Comparison of ENCODE assay signal across 12 cellular contexts in genomic region chr17:43018932-43019331, GRCh38. TPM values are rescaled to one million over a fixed set of nuclear protein-coding genes. Genes with fewer than 3 reads are reported as not detected.
DNase-seq lines count a peak whose midpoint lies in the region; ATAC-seq and TF ChIP-seq lines count a peak whose summit lies in the region.
"Had no signal": no experiment of that assay in that cellular context is flagged by ENCODE, and none has a peak within 500 bp of the region (broad histone marks: within the 10 kb centered on the region; RNA-seq: fewer than 3 reads in every experiment).

No MANE protein-coding gene starts in this region.

- peak overlapping the region; percentile 40 for H3K27ac Mint-ChIP-seq in activated T-helper 17 cell treated with anti-CD3 and anti-CD28 coated beads, Interleukin-2, amount 50 U/mL, for 72 hours
- H3K27ac Mint-ChIP-seq in activated CD4-positive, alpha-beta memory T cell treated with anti-CD3 and anti-CD28 coated beads, Interleukin-2, amount 10 ng/mL, durations not matched to agents 7 days and 5 days = no peak overlapping the region

- H3K27me3 Mint-ChIP-seq in activated T-helper 17 cell treated with anti-CD3 and anti-CD28 coated beads, Interleukin-2, amount 50 U/mL, for 72 hours = no peaks in the 10 kb centered on the region
- peaks cover 4% of the 10 kb centered on the region for H3K27me3 Mint-ChIP-seq in activated CD4-positive, alpha-beta memory T cell treated with anti-CD3 and anti-CD28 coated beads, Interleukin-2, amount 10 ng/mL, durations not matched to agents 7 days and 5 days
- H3K27me3 Mint-ChIP-seq: activated T-cell treated with anti-CD3 and anti-CD28 coated beads, Interleukin-2, amount 50 U/mL, for 24 hours had no signal

- no peaks in the 10 kb centered on the region for H3K9me3 Mint-ChIP-seq in activated T-helper 17 cell treated with anti-CD3 and anti-CD28 coated beads, Interleukin-2, amount 50 U/mL, for 72 hours
- no peaks in the 10 kb centered on the region for H3K9me3 Mint-ChIP-seq in activated CD4-positive, alpha-beta memory T cell treated with anti-CD3 and anti-CD28 coated beads, Interleukin-2, amount 10 ng/mL, durations not matched to agents 7 days and 5 days
- H3K9me3 Mint-ChIP-seq: activated T-cell treated with anti-CD3 and anti-CD28 coated beads, Interleukin-2, amount 50 U/mL, for 24 hours had no signal

- intact Hi-C loops in heart left ventricle (cut with DNase I) = loop anchor here in 2 of 10 donors (5.0 to 10.0 kb wide), 2 partner anchors 136 to 148 kb away; no protein-coding TSS in a partner anchor
- intact Hi-C loops in cardiac septum (cut with DNase I) = no loop called here
- intact Hi-C loops in upper lobe of right lung (cut with DNase I) = no loop called here

- no peak overlapping the region for H3K4me3 Mint-ChIP-seq in activated T-helper 17 cell treated with anti-CD3 and anti-CD28 coated beads, Interleukin-2, amount 50 U/mL, for 72 hours
- no peak overlapping the region for H3K4me3 Mint-ChIP-seq in activated CD4-positive, alpha-beta memory T cell treated with anti-CD3 and anti-CD28 coated beads, Interleukin-2, amount 10 ng/mL, durations not matched to agents 7 days and 5 days
- H3K4me3 Mint-ChIP-seq: activated T-cell treated with anti-CD3 and anti-CD28 coated beads, Interleukin-2, amount 50 U/mL, for 24 hours had no signal

- no peak for TF ChIP-seq POLR2A in heart left ventricle (IDR thresholded peaks at IDR 0.05)

- H3K4me1 ChIP-seq in heart left ventricle (peaks cover 6 to 69% (median 58%) of the 10 kb centered on the region in 12 donors), upper lobe of right lung (peaks cover 53% of the 10 kb centered on the region)

- TF ChIP-seq CTCF in heart left ventricle (IDR thresholded peaks at IDR 0.05) = no peak
- TF ChIP-seq CTCF in upper lobe of right lung (IDR thresholded peaks at IDR 0.05) = no peak

- peaks cover 21% of the 10 kb centered on the region for H3K4me1 Mint-ChIP-seq in activated T-helper 17 cell treated with anti-CD3 and anti-CD28 coated beads, Interleukin-2, amount 50 U/mL, for 72 hours
- peaks cover 27% of the 10 kb centered on the region for H3K4me1 Mint-ChIP-seq in activated CD4-positive, alpha-beta memory T cell treated with anti-CD3 and anti-CD28 coated beads, Interleukin-2, amount 10 ng/mL, durations not matched to agents 7 days and 5 days

- CTCF ChIA-PET in activated CD4-positive, alpha-beta memory T cell treated with anti-CD3 and anti-CD28 coated beads, Interleukin-2, amount 10 ng/mL, durations not matched to agents 7 days and 5 days (lab: Charles Lee) = interaction anchor here (1.1 kb wide), 1 partner anchor 12 kb away, joined by 6 read pairs; no protein-coding TSS in a partner anchor

- H3K9me3 ChIP-seq in heart left ventricle (no peaks in the 10 kb centered on the region), upper lobe of right lung (no peaks in the 10 kb centered on the region)

- ATAC-seq in heart left ventricle (no peak), upper lobe of right lung (no peak)
- no peak for ATAC-seq in activated T-helper 17 cell treated with anti-CD3 and anti-CD28 coated beads, Interleukin-2, amount 50 U/mL, for 72 hours (replicated peaks)
- ATAC-seq: sciatic nerve had no signal

- peaks cover 0 to 47% (median 30%) of the 10 kb centered on the region in 9 donors for H3K36me3 ChIP-seq in heart left ventricle
- peaks cover 43% of the 10 kb centered on the region for H3K36me3 ChIP-seq in upper lobe of right lung

- DNase-seq in heart left ventricle (no peak), cardiac septum (ENCODE audit: low spot score) (no peak), iris pigment epithelial cell (ENCODE audit: low read depth) (peak; percentile 87), upper lobe of right lung (no peak), cerebellar nuclear complex (lab: John Stamatoyannopoulos, UW) (no peak)
- no peak for DNase-seq in activated CD4-positive, alpha-beta memory T cell treated with anti-CD3 and anti-CD28 coated beads, Interleukin-2, amount 10 ng/mL, durations not matched to agents 7 days and 5 days
- DNase-seq in central memory CD4-positive, alpha-beta T cell = no peak
- DNase-seq: activated T-cell treated with anti-CD3 and anti-CD28 coated beads, Interleukin-2, amount 50 U/mL, for 24 hours; WERI-Rb-1 had no signal

- POLR2A ChIA-PET in activated CD4-positive, alpha-beta memory T cell treated with anti-CD3 and anti-CD28 coated beads, Interleukin-2, amount 10 ng/mL, durations not matched to agents 7 days and 5 days (lab: Charles Lee) = interaction anchor here (1.0 to 2.5 kb wide), 2 partner anchors 12 to 20 kb away, joined by 3 to 14 read pairs; partner anchors contain the start of gene IFI35

- peak overlapping the region in 2 of 12 donors; percentile 83 to 94 for H3K4me3 ChIP-seq in heart left ventricle
- no peak overlapping the region for H3K4me3 ChIP-seq in upper lobe of right lung
- H3K4me3 ChIP-seq: lung had no signal

- WGBS in heart left ventricle, 4 donors = 38 to 47% (median 42%) methylated on average over 4 of the region's 4 CpGs

- H3K36me3 Mint-ChIP-seq in activated T-helper 17 cell treated with anti-CD3 and anti-CD28 coated beads, Interleukin-2, amount 50 U/mL, for 72 hours (ENCODE audit: low read depth) = peaks cover 13% of the 10 kb centered on the region
- H3K36me3 Mint-ChIP-seq in activated CD4-positive, alpha-beta memory T cell treated with anti-CD3 and anti-CD28 coated beads, Interleukin-2, amount 10 ng/mL, durations not matched to agents 7 days and 5 days (ENCODE audit: low read depth) = peaks cover 19% of the 10 kb centered on the region

- H3K27ac ChIP-seq in heart left ventricle (peak overlapping the region in 11 of 12 donors; percentile 13 to 95 (median 90)), upper lobe of right lung (peak overlapping the region; percentile 88)
- H3K27ac ChIP-seq: WERI-Rb-1 had no signal

- no peaks in the 10 kb centered on the region for H3K27me3 ChIP-seq in heart left ventricle
- no peaks in the 10 kb centered on the region for H3K27me3 ChIP-seq in upper lobe of right lung

RNA-seq across cellular contexts. Expression of gene VAT1, which starts 3.3 kb away (rescaled TPM):
- total RNA-seq in heart left ventricle (100 to 1,000 TPM in 5 of 9 donors, 10 to 100 TPM in 4; 69.7 to 138 (median 108) TPM), cardiac septum (81.3 TPM), upper lobe of right lung (267 TPM)
- polyA plus RNA-seq in heart left ventricle = 10 to 100 TPM; 64.5 to 91.2 TPM
- 10 to 100 TPM; 30.9 to 36.5 TPM for total RNA-seq in activated T-helper 17 cell treated with anti-CD3 and anti-CD28 coated beads, Interleukin-2, amount 50 U/mL, for 72 hours
- 10 to 100 TPM; 15.0 to 16.6 TPM for total RNA-seq in activated CD4-positive, alpha-beta memory T cell treated with anti-CD3 and anti-CD28 coated beads, Interleukin-2, amount 10 ng/mL, durations not matched to agents 7 days and 5 days

RNA-seq across cellular contexts. Expression of gene RND2, which starts 6.1 kb away (rescaled TPM):
- total RNA-seq in heart left ventricle (1 to 10 TPM in 2 of 9 donors, under 1 TPM in 7; 0.29 to 1.6 (median 0.56) TPM), cardiac septum (0.89 TPM), upper lobe of right lung (0.78 TPM)
- polyA plus RNA-seq in heart left ventricle = under 1 TPM; 0.10 to 0.95 TPM
- not detected for total RNA-seq in activated T-helper 17 cell treated with anti-CD3 and anti-CD28 coated beads, Interleukin-2, amount 50 U/mL, for 72 hours
- total RNA-seq in activated CD4-positive, alpha-beta memory T cell treated with anti-CD3 and anti-CD28 coated beads, Interleukin-2, amount 10 ng/mL, durations not matched to agents 7 days and 5 days = not detected

RNA-seq across cellular contexts. Expression of gene IFI35, which starts 12.3 kb away (rescaled TPM):
- total RNA-seq in heart left ventricle = 10 to 100 TPM in 8 of 9 donors, 1 to 10 TPM in 1; 8.4 to 66.7 (median 11.9) TPM
- polyA plus RNA-seq in heart left ventricle = 10 to 100 TPM in 1 of 2 donors, 1 to 10 TPM in 1; 9.2 to 12.5 TPM
- total RNA-seq in cardiac septum = 13.7 TPM
- total RNA-seq in activated T-helper 17 cell treated with anti-CD3 and anti-CD28 coated beads, Interleukin-2, amount 50 U/mL, for 72 hours = 10 to 100 TPM; 38.4 to 45.4 TPM
- total RNA-seq in upper lobe of right lung = 47.7 TPM
- 100 to 1,000 TPM; 149 to 154 TPM for total RNA-seq in activated CD4-positive, alpha-beta memory T cell treated with anti-CD3 and anti-CD28 coated beads, Interleukin-2, amount 10 ng/mL, durations not matched to agents 7 days and 5 days

RNA-seq across cellular contexts. Expression of gene RPL27, which starts 20.7 kb away (rescaled TPM):
- total RNA-seq in heart left ventricle (100 to 1,000 TPM; 477 to 796 (median 664) TPM), cardiac septum (536 TPM), upper lobe of right lung (752 TPM)
- 1,000 to 10,000 TPM; 1,976 to 2,590 TPM for polyA plus RNA-seq in heart left ventricle
- total RNA-seq in activated T-helper 17 cell treated with anti-CD3 and anti-CD28 coated beads, Interleukin-2, amount 50 U/mL, for 72 hours = 1,000 to 10,000 TPM; 1,154 to 1,186 TPM
- total RNA-seq in activated CD4-positive, alpha-beta memory T cell treated with anti-CD3 and anti-CD28 coated beads, Interleukin-2, amount 10 ng/mL, durations not matched to agents 7 days and 5 days = 100 to 1,000 TPM; 880 to 892 TPM

RNA-seq across cellular contexts. Expression of gene RUNDC1, which starts 38.6 kb away (rescaled TPM):
- total RNA-seq in heart left ventricle (10 to 100 TPM in 8 of 9 donors, 1 to 10 TPM in 1; 9.8 to 15.9 (median 11.4) TPM), cardiac septum (14.8 TPM), upper lobe of right lung (14.4 TPM)
- polyA plus RNA-seq in heart left ventricle = 10 to 100 TPM in 1 of 2 donors, 1 to 10 TPM in 1; 5.5 to 14.4 TPM
- 10 to 100 TPM; 15.7 to 21.9 TPM for total RNA-seq in activated T-helper 17 cell treated with anti-CD3 and anti-CD28 coated beads, Interleukin-2, amount 50 U/mL, for 72 hours
- total RNA-seq in activated CD4-positive, alpha-beta memory T cell treated with anti-CD3 and anti-CD28 coated beads, Interleukin-2, amount 10 ng/mL, durations not matched to agents 7 days and 5 days = 10 to 100 TPM; 17.1 to 17.3 TPM
